Comparison of ENCODE assay signal across 8 cellular contexts in the genomic region with DNA sequence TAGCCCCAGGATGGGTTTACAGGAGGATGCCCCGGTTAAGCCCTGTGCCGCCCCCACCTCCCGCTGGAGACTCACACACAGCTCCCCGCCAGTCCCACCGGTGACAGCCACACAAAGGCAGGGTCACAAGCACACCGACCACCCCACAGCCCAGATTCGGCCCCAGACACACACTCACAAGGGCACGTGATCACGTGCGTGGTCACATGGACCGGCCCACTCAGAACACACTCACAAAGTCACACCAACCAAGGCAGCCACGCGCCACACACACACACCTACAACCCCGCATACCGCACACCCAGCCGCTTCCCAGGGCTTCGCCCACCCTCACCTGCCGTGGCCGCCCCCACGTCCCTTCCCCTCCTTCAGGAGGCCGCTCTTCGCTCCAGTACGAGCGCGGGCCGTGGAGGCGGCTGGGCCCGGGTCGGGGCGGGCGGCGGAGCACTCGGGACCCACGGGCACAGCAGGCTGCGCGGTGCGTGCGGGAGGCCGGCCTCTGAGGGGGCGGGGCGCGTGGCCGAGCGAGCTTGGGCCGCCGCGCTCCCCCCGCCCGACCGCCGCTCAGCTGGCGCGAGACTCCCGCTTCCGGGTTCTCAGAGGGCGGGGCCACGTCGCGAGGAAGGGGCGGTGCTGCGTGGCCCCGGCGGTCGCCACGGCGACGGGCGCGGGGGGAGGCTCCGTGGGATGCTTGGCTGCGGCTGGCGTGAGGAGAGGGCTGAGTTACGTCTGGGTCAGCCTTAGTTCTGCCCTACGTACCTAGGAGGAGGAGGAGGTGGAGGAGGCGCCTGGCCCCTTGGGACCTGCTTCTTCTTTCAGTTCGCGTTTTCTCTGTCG. TPM values are rescaled to one million over a fixed set of nuclear protein-coding genes. Genes with fewer than 3 reads are reported as not detected.
DNase-seq lines count a peak whose midpoint lies in the region; ATAC-seq and TF ChIP-seq lines count a peak whose summit lies in the region.

A gene with protein sequence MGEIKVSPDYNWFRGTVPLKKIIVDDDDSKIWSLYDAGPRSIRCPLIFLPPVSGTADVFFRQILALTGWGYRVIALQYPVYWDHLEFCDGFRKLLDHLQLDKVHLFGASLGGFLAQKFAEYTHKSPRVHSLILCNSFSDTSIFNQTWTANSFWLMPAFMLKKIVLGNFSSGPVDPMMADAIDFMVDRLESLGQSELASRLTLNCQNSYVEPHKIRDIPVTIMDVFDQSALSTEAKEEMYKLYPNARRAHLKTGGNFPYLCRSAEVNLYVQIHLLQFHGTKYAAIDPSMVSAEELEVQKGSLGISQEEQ (minus strand): TSS at position 584 of the 837 bp plus-strand sequence. CDS start 6,345 bp downstream, outside the sequence.

- no peaks in the 10 kb centered on the region for H3K36me3 ChIP-seq in suprapubic skin

- peak within 1 kb of the TSS; percentile 95 for H3K27ac ChIP-seq in suprapubic skin

- H3K9me3 Mint-ChIP-seq in activated naive CD4-positive, alpha-beta T cell treated with anti-CD3 and anti-CD28 coated beads, Interleukin-2, amount 50 U/mL, for 24 hours, result no peaks in the 10 kb centered on the region

- no peak for TF ChIP-seq EP300 in suprapubic skin (IDR thresholded peaks at IDR 0.05)

- no peaks in the 10 kb centered on the region for H3K9me3 ChIP-seq in suprapubic skin

- H3K27me3 ChIP-seq in suprapubic skin, result no peaks in the 10 kb centered on the region

- H3K4me3 Mint-ChIP-seq in activated naive CD4-positive, alpha-beta T cell treated with anti-CD3 and anti-CD28 coated beads, Interleukin-2, amount 50 U/mL, for 24 hours, result peak within 1 kb of the TSS; percentile 100

- H3K27me3 Mint-ChIP-seq in activated naive CD4-positive, alpha-beta T cell treated with anti-CD3 and anti-CD28 coated beads, Interleukin-2, amount 50 U/mL, for 24 hours, result no peaks in the 10 kb centered on the region

- DNase-seq in GM10266 (ENCODE audit: extremely low spot score) (peak; percentile 96), NCI-H1092 treated with DMSO at 0.1 percent for 48 hours (lab: John Stamatoyannopoulos, UW) (peak; percentile 85), glomerular endothelial cell (ENCODE audit: extremely low read depth, low read depth, low spot score) (peak; percentile 56), occipital lobe (lab: John Stamatoyannopoulos, UW) (peak; percentile 86), suprapubic skin (ENCODE audit: low spot score in 2 of 2) (peak; percentile 92 to 94)

- peak within 1 kb of the TSS; percentile 88 for H3K4me3 ChIP-seq in suprapubic skin

- peak within 1 kb of the TSS; percentile 97 for H3K27ac Mint-ChIP-seq in activated naive CD4-positive, alpha-beta T cell treated with anti-CD3 and anti-CD28 coated beads, Interleukin-2, amount 50 U/mL, for 24 hours

- TF ChIP-seq CTCF in GM10266 (IDR thresholded peaks at IDR 0.05; ENCODE audit: control insufficient read depth, insufficient read depth, low read depth, missing control alignments), result no peak
- no peak for TF ChIP-seq CTCF in suprapubic skin (IDR thresholded peaks at IDR 0.05)

- ATAC-seq in HG02623 (IDR thresholded peaks at IDR 0.05; ENCODE audit: unreplicated experiment) (peak; percentile 90), SK-N-SH treated with all-trans-retinoic acid at 6 μM for 48 hours (peak; percentile 95)

- H3K4me1 Mint-ChIP-seq in activated naive CD4-positive, alpha-beta T cell treated with anti-CD3 and anti-CD28 coated beads, Interleukin-2, amount 50 U/mL, for 24 hours, result peaks cover 51% of the 10 kb centered on the region

- H3K4me1 ChIP-seq in suprapubic skin, result peaks cover 36% of the 10 kb centered on the region

- TF ChIP-seq POLR2A in suprapubic skin (IDR thresholded peaks at IDR 0.05), result peak in 1 of 2 donors; percentile 48

- peaks cover 1% of the 10 kb centered on the region for H3K36me3 Mint-ChIP-seq in activated naive CD4-positive, alpha-beta T cell treated with anti-CD3 and anti-CD28 coated beads, Interleukin-2, amount 50 U/mL, for 24 hours

- WGBS in suprapubic skin, result 1% methylated on average over 23 of the region's 78 CpGs

TF ChIP-seq in SK-N-SH treated with all-trans-retinoic acid at 6 μM for 48 hours, 23 proteins besides CTCF, POLR2A, EP300 and RAD21:
- no peak for TF ChIP-seq ARNTL (CRISPR knock-in tag; IDR thresholded peaks at IDR 0.05; ENCODE audit: borderline replicate concordance, low read depth)
- TF ChIP-seq, protein P1, sequence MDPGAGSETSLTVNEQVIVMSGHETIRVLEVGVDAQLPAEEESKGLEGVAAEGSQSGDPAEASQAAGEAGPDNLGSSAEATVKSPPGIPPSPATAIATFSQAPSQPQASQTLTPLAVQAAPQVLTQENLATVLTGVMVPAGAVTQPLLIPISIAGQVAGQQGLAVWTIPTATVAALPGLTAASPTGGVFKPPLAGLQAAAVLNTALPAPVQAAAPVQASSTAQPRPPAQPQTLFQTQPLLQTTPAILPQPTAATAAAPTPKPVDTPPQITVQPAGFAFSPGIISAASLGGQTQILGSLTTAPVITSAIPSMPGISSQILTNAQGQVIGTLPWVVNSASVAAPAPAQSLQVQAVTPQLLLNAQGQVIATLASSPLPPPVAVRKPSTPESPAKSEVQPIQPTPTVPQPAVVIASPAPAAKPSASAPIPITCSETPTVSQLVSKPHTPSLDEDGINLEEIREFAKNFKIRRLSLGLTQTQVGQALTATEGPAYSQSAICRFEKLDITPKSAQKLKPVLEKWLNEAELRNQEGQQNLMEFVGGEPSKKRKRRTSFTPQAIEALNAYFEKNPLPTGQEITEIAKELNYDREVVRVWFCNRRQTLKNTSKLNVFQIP (CRISPR knock-in tag; IDR thresholded peaks at IDR 0.05; ENCODE audit: borderline replicate concordance, low read depth), result no peak
- 0 out of 2 replicates have a peak, but pooled peaks have one; percentile 18 for TF ChIP-seq ZFP3 (CRISPR knock-in tag; IDR thresholded peaks at IDR 0.05)
- TF ChIP-seq ZFP30 (CRISPR knock-in tag; IDR thresholded peaks at IDR 0.05), result no peak
- TF ChIP-seq, protein P2, sequence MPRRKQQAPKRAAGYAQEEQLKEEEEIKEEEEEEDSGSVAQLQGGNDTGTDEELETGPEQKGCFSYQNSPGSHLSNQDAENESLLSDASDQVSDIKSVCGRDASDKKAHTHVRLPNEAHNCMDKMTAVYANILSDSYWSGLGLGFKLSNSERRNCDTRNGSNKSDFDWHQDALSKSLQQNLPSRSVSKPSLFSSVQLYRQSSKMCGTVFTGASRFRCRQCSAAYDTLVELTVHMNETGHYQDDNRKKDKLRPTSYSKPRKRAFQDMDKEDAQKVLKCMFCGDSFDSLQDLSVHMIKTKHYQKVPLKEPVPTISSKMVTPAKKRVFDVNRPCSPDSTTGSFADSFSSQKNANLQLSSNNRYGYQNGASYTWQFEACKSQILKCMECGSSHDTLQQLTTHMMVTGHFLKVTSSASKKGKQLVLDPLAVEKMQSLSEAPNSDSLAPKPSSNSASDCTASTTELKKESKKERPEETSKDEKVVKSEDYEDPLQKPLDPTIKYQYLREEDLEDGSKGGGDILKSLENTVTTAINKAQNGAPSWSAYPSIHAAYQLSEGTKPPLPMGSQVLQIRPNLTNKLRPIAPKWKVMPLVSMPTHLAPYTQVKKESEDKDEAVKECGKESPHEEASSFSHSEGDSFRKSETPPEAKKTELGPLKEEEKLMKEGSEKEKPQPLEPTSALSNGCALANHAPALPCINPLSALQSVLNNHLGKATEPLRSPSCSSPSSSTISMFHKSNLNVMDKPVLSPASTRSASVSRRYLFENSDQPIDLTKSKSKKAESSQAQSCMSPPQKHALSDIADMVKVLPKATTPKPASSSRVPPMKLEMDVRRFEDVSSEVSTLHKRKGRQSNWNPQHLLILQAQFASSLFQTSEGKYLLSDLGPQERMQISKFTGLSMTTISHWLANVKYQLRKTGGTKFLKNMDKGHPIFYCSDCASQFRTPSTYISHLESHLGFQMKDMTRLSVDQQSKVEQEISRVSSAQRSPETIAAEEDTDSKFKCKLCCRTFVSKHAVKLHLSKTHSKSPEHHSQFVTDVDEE (CRISPR knock-in tag; IDR thresholded peaks at IDR 0.05), result peak; percentile 46; the same call in 1 of the 2 replicates
- TF ChIP-seq TCF4 (CRISPR knock-in tag; IDR thresholded peaks at IDR 0.05; ENCODE audit: borderline replicate concordance), result no peak
- TF ChIP-seq GLIS3 (CRISPR knock-in tag; IDR thresholded peaks at IDR 0.05), result 0 out of 2 replicates have a peak, but pooled peaks have one; percentile 35
- no peak for TF ChIP-seq PPARA (CRISPR knock-in tag; IDR thresholded peaks at IDR 0.05; ENCODE audit: borderline replicate concordance)
- no peak for TF ChIP-seq ISL1 (CRISPR knock-in tag; IDR thresholded peaks at IDR 0.05)
- TF ChIP-seq CSDC2 (CRISPR knock-in tag; IDR thresholded peaks at IDR 0.05), result no peak
TF ChIP-seq in SK-N-SH treated with all-trans-retinoic acid at 6 μM for 48 hours: peak in this region for 3.

RNA-seq across cellular contexts. Expression of the gene that starts here (rescaled TPM):
- total RNA-seq in glomerular endothelial cell, result 97.1 and 102 TPM in 2 replicates
- 49.0 TPM for total RNA-seq in occipital lobe
- total RNA-seq in suprapubic skin, result 10 to 100 TPM; 57.0 to 84.3 (median 73.5) TPM

Comparison
In these comparisons a context has a peak if more than half of its experiments do, and no peak if none do; other contexts are left out.
1. Peak in every context shown above with its lines: DNase-seq, ATAC-seq, H3K4me3 ChIP-seq and H3K27ac ChIP-seq.